In the genomic region with DNA sequence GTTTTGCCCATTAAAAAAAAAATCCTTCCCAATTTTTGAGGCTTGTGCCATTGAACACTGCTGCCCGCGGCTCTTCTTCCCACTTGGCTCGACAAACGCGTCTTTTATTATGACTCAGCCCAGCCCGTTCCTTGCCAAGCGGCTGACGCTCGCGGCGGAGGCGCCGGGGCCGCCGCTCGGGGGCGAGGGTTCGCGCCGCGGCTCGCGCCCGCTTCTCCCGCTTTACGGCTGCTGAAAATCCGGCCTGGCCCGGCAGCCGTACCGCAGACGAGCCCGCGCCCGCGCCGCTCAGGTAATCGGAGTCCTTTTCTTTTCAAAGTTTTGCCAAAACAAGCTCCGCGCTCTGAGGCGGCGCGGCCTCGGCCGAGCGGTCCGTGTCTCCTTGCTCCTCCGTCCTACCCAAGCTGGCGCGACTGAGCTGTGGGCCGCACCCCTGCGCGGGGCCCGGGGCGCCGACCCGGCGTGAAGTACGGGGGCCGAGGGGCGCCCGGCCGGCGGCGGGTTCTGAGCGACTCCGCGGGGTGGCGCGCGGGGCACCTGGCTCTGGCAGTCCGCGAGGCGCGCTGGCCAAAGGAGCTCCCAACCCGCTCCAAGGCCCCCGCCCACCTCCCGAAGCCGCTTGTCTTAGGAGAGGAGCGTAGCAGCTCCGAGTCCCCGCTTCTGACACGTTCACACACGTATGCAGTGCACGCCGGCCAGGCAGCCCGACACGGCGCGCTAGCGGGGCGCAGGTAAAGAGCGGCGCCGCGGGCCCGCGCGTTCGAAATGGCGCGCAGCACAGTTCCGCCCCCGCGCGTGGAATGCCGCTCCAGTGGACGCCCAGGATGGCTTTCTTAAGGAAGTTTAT, we compare ENCODE assay signal across 8 cellular contexts.
DNase-seq lines count a peak whose midpoint lies in the region; ATAC-seq and TF ChIP-seq lines count a peak whose summit lies in the region.

No MANE protein-coding gene starts in this region.

- peak overlapping the region; percentile 71 for H3K4me3 ChIP-seq in thymus (ENCODE audit: low read length)

- H3K36me3 ChIP-seq in thymus (ENCODE audit: control insufficient read depth, insufficient read depth), result no peaks in the 10 kb centered on the region

- peak; percentile 84 for DNase-seq in DMS79 (lab: John Stamatoyannopoulos, UW)
- peak; percentile 83 for DNase-seq in KBM-7
- peak; percentile 71 for DNase-seq in activated naive CD8-positive, alpha-beta T cell treated with anti-CD3 and anti-CD28 coated beads, Interleukin-2, amount 10 ng/mL, durations not matched to agents 7 days and 5 days
- DNase-seq in head of caudate nucleus, result peak; percentile 60 to 93 (median 86)
- DNase-seq in occipital lobe (lab: John Stamatoyannopoulos, UW), result peak; percentile 82

- H3K4me3 Mint-ChIP-seq in activated naive CD8-positive, alpha-beta T cell treated with anti-CD3 and anti-CD28 coated beads, Interleukin-2, amount 10 ng/mL, durations not matched to agents 7 days and 5 days, result peak overlapping the region; percentile 78

- POLR2A ChIA-PET in activated naive CD8-positive, alpha-beta T cell treated with anti-CD3 and anti-CD28 coated beads, Interleukin-2, amount 10 ng/mL, durations not matched to agents 7 days and 5 days (lab: Charles Lee), result no interaction called here

- no peak overlapping the region for H3K27ac Mint-ChIP-seq in activated naive CD8-positive, alpha-beta T cell treated with anti-CD3 and anti-CD28 coated beads, Interleukin-2, amount 10 ng/mL, durations not matched to agents 7 days and 5 days

- intact Hi-C loops in head of caudate nucleus (cut with DNase I), result no loop called here

- in situ Hi-C loops in KBM-7 (cut with MboI; ENCODE audit: low pct_unique_long_range_greater_than_20kb, low sequenced_read_pairs), result no loop called here

- no peaks in the 10 kb centered on the region for H3K9me3 ChIP-seq in thymus (ENCODE audit: control insufficient read depth)

- no peaks in the 10 kb centered on the region for H3K9me3 Mint-ChIP-seq in activated naive CD8-positive, alpha-beta T cell treated with anti-CD3 and anti-CD28 coated beads, Interleukin-2, amount 10 ng/mL, durations not matched to agents 7 days and 5 days

- H3K27me3 Mint-ChIP-seq in activated naive CD8-positive, alpha-beta T cell treated with anti-CD3 and anti-CD28 coated beads, Interleukin-2, amount 10 ng/mL, durations not matched to agents 7 days and 5 days, result peaks cover 13% of the 10 kb centered on the region

- no peaks in the 10 kb centered on the region for H3K27me3 ChIP-seq in thymus (ENCODE audit: control insufficient read depth, insufficient read depth)

- H3K27ac ChIP-seq in thymus (ENCODE audit: low read depth), result peak overlapping the region; percentile 94

- ATAC-seq in GM21737 (IDR thresholded peaks at IDR 0.05; ENCODE audit: unreplicated experiment), result peak; percentile 60
- ATAC-seq in activated naive CD8-positive, alpha-beta T cell treated with anti-CD3 and anti-CD28 coated beads, Interleukin-2, amount 10 ng/mL, durations not matched to agents 7 days and 5 days (ENCODE audit: low read depth), result peak; percentile 89

- H3K36me3 Mint-ChIP-seq in activated naive CD8-positive, alpha-beta T cell treated with anti-CD3 and anti-CD28 coated beads, Interleukin-2, amount 10 ng/mL, durations not matched to agents 7 days and 5 days, result no peaks in the 10 kb centered on the region

- H3K4me1 Mint-ChIP-seq in activated naive CD8-positive, alpha-beta T cell treated with anti-CD3 and anti-CD28 coated beads, Interleukin-2, amount 10 ng/mL, durations not matched to agents 7 days and 5 days, result peaks cover 13% of the 10 kb centered on the region

- WGBS in thymus, result under 1% methylated on average over 107 of the region's 107 CpGs

- no peaks in the 10 kb centered on the region for H3K4me1 ChIP-seq in thymus (ENCODE audit: control insufficient read depth, insufficient read depth, low read length)

TF ChIP-seq in PFSK-1, 5 proteins besides CTCF, POLR2A, EP300 and RAD21:
- TF ChIP-seq REST (IDR thresholded peaks at IDR 0.05; ENCODE audit: insufficient read depth in 1 of 2, low read depth in 2 of 2, low read length in 2 of 2) (no peak), SIN3A (IDR thresholded peaks at IDR 0.05; ENCODE audit: borderline replicate concordance, insufficient read depth, low read length) (no peak), TAF1 (IDR thresholded peaks at IDR 0.05; ENCODE audit: borderline replicate concordance, insufficient read depth, low read length) (0 out of 2 replicates have a peak, but pooled peaks have one; percentile 22), POLR2AphosphoS5 (IDR thresholded peaks at IDR 0.05; ENCODE audit: low read depth, low read length) (0 out of 2 replicates have a peak, but pooled peaks have one; percentile 25), FOXP2 (optimal IDR thresholded peaks at IDR 0.05; ENCODE audit: borderline replicate concordance, extremely low read depth, extremely low read length, insufficient read depth) (no peak)

Comparison
In these comparisons a context has a peak if more than half of its experiments do, and no peak if none do; other contexts are left out.
1. Peak in every context shown above with its lines: DNase-seq, ATAC-seq, H3K4me3 ChIP-seq and H3K27ac ChIP-seq.